ENCODE assay signal across 3 cellular contexts in the genomic region with DNA sequence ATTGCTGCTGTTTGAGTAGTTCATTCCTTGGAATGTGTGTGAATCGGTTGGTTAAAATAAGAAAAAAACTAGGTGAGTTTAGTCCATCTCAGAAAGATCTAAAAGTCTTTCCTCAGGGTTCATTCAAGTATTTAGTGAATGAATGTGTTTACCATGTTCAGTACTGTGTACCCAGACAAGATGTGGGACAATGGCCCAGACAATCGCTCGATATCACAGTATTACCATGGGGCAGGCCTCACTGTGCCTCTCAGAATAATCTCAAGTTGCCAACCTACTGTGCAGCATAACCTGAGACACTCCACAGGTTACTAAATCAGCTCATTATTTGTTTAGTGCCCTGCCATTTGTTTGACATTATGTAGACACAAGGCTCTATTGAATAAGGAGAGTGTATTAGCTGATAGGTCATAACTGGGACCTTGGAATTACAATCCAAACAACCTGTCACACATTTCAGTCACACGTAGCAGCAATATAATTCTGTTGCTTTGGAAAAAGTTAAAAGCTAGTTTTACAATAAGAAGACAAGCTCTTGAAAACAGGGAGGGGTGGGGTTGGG.
TF ChIP-seq lines count a peak whose summit lies in the region.

No MANE protein-coding gene starts in this region.

TF ChIP-seq in HepG2, 621 proteins besides CTCF, POLR2A, EP300 and RAD21:
- TF ChIP-seq KDM2A (CRISPR knock-in tag; IDR thresholded peaks at IDR 0.05; ENCODE audit: borderline replicate concordance, low read depth) (no peak), ZNF276 (CRISPR knock-in tag; IDR thresholded peaks at IDR 0.05; ENCODE audit: low read depth) (no peak), KLF13 (CRISPR knock-in tag; IDR thresholded peaks at IDR 0.05) (no peak)
- TF ChIP-seq, protein P1, sequence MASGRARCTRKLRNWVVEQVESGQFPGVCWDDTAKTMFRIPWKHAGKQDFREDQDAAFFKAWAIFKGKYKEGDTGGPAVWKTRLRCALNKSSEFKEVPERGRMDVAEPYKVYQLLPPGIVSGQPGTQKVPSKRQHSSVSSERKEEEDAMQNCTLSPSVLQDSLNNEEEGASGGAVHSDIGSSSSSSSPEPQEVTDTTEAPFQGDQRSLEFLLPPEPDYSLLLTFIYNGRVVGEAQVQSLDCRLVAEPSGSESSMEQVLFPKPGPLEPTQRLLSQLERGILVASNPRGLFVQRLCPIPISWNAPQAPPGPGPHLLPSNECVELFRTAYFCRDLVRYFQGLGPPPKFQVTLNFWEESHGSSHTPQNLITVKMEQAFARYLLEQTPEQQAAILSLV (CRISPR knock-in tag; IDR thresholded peaks at IDR 0.05; ENCODE audit: borderline replicate concordance): no peak
- TF ChIP-seq, protein P2, sequence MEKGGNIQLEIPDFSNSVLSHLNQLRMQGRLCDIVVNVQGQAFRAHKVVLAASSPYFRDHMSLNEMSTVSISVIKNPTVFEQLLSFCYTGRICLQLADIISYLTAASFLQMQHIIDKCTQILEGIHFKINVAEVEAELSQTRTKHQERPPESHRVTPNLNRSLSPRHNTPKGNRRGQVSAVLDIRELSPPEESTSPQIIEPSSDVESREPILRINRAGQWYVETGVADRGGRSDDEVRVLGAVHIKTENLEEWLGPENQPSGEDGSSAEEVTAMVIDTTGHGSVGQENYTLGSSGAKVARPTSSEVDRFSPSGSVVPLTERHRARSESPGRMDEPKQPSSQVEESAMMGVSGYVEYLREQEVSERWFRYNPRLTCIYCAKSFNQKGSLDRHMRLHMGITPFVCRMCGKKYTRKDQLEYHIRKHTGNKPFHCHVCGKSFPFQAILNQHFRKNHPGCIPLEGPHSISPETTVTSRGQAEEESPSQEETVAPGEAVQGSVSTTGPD (CRISPR knock-in tag; IDR thresholded peaks at IDR 0.05): no peak
- TF ChIP-seq, protein P3, sequence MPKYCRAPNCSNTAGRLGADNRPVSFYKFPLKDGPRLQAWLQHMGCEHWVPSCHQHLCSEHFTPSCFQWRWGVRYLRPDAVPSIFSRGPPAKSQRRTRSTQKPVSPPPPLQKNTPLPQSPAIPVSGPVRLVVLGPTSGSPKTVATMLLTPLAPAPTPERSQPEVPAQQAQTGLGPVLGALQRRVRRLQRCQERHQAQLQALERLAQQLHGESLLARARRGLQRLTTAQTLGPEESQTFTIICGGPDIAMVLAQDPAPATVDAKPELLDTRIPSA (CRISPR knock-in tag; IDR thresholded peaks at IDR 0.05; ENCODE audit: borderline replicate concordance): no peak
TF ChIP-seq in HepG2: peak in this region for 0.

TF ChIP-seq in neural cell, 6 proteins besides CTCF, POLR2A, EP300 and RAD21:
- TF ChIP-seq REST (IDR thresholded peaks at IDR 0.05; ENCODE audit: borderline replicate concordance) (no peak), MXI1 (conservative IDR thresholded peaks at IDR 0.05; ENCODE audit: poor library complexity, severe bottlenecking) (no peak), POLR2AphosphoS5 (IDR thresholded peaks at IDR 0.05) (no peak), TAF1 (IDR thresholded peaks at IDR 0.05; ENCODE audit: low read depth) (no peak), SMC3 (conservative IDR thresholded peaks at IDR 0.05; ENCODE audit: poor library complexity) (no peak), EZH2 (IDR thresholded peaks at IDR 0.05; ENCODE audit: borderline replicate concordance, insufficient read depth, low read length, poor library complexity, severe bottlenecking) (no peak)
TF ChIP-seq in neural cell: peak in this region for 0.

TF ChIP-seq in SK-N-SH treated with all-trans-retinoic acid at 6 μM for 48 hours, 23 proteins besides CTCF, POLR2A, EP300 and RAD21:
- TF ChIP-seq CSRNP3 (CRISPR knock-in tag; IDR thresholded peaks at IDR 0.05) (no peak), SNAI2 (CRISPR knock-in tag; IDR thresholded peaks at IDR 0.05) (no peak), BACH2 (CRISPR knock-in tag; IDR thresholded peaks at IDR 0.05; ENCODE audit: borderline replicate concordance) (no peak), ARNTL (CRISPR knock-in tag; IDR thresholded peaks at IDR 0.05; ENCODE audit: borderline replicate concordance, low read depth) (no peak), ZNF565 (CRISPR knock-in tag; conservative IDR thresholded peaks at IDR 0.05; ENCODE audit: low read depth) (no peak), ISL1 (CRISPR knock-in tag; IDR thresholded peaks at IDR 0.05) (no peak), POU6F1 (CRISPR knock-in tag; IDR thresholded peaks at IDR 0.05; ENCODE audit: borderline replicate concordance, low read depth) (no peak), ZC3H10 (CRISPR knock-in tag; IDR thresholded peaks at IDR 0.05) (no peak), ESRRG (CRISPR knock-in tag; IDR thresholded peaks at IDR 0.05) (no peak), TOX (CRISPR knock-in tag; IDR thresholded peaks at IDR 0.05; ENCODE audit: borderline replicate concordance) (no peak), ZNF8 (CRISPR knock-in tag; IDR thresholded peaks at IDR 0.05) (no peak)
- TF ChIP-seq, protein P4, sequence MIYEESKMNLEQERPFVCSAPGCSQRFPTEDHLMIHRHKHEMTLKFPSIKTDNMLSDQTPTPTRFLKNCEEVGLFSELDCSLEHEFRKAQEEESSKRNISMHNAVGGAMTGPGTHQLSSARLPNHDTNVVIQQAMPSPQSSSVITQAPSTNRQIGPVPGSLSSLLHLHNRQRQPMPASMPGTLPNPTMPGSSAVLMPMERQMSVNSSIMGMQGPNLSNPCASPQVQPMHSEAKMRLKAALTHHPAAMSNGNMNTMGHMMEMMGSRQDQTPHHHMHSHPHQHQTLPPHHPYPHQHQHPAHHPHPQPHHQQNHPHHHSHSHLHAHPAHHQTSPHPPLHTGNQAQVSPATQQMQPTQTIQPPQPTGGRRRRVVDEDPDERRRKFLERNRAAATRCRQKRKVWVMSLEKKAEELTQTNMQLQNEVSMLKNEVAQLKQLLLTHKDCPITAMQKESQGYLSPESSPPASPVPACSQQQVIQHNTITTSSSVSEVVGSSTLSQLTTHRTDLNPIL (CRISPR knock-in tag; IDR thresholded peaks at IDR 0.05; ENCODE audit: low read depth): no peak
